Comparison of ENCODE assay signal across 8 cellular contexts in the genomic region with DNA sequence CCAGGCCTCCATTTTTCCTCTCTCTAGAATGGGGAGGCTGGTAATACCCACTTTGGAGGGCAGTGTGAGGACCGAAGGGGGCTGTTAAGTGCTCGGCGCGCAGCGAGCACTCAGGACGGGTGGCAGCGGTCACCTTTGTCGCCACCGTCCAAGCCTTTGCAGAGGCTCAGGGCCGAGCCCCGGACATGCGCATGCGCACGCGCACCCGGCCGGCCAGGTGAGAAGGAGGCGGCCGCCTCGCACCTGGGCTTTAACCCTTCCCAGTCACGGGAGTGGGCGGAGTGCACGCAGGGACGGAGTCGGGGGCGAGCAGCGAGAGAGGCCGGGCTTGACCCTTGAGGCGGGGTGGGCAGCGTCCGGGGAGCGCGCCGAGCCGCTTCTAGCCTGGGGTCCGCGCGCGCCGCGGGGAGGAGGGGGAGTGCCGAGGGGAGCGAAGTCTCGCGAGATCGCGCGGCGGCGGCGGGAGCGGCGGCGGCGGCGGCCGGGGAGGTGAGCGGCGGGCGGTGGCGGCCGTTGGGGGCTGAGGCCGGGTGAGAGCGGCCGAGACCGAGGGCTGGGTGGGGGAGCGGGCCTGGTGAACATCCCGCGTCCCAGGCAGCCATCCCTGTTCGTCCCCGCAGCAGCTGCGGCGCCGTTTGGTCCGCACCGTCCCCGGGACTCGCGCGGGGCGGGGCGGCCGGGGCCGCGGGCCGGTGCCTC. TPM values are rescaled to one million over a fixed set of nuclear protein-coding genes. Genes with fewer than 3 reads are reported as not detected.
A peak's percentile ranks its signal among the peaks of the same experiment; 100 is the strongest.
DNase-seq lines count a peak whose midpoint lies in the region; ATAC-seq and TF ChIP-seq lines count a peak whose summit lies in the region.

A gene with protein sequence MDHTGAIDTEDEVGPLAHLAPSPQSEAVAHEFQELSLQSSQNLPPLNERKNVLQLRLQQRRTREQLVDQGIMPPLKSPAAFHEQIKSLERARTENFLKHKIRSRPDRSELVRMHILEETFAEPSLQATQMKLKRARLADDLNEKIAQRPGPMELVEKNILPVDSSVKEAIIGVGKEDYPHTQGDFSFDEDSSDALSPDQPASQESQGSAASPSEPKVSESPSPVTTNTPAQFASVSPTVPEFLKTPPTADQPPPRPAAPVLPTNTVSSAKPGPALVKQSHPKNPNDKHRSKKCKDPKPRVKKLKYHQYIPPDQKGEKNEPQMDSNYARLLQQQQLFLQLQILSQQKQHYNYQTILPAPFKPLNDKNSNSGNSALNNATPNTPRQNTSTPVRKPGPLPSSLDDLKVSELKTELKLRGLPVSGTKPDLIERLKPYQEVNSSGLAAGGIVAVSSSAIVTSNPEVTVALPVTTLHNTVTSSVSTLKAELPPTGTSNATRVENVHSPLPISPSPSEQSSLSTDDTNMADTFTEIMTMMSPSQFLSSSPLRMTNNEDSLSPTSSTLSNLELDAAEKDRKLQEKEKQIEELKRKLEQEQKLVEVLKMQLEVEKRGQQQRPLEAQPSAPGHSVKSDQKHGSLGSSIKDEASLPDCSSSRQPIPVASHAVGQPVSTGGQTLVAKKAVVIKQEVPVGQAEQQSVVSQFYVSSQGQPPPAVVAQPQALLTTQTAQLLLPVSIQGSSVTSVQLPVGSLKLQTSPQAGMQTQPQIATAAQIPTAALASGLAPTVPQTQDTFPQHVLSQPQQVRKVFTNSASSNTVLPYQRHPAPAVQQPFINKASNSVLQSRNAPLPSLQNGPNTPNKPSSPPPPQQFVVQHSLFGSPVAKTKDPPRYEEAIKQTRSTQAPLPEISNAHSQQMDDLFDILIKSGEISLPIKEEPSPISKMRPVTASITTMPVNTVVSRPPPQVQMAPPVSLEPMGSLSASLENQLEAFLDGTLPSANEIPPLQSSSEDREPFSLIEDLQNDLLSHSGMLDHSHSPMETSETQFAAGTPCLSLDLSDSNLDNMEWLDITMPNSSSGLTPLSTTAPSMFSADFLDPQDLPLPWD (plus strand): TSS at position 443 of the 699 bp plus-strand sequence. CDS start 69,288 bp downstream, outside the sequence.

- DNase-seq in A673 (ENCODE audit: low spot score) (peak; percentile 76), NCI-H345 (lab: John Stamatoyannopoulos, UW) (peak; percentile 87), coronary artery (ENCODE audit: low spot score) (no peak), left kidney (ENCODE audit: low read depth, low spot score) (peak; percentile 95)
- DNase-seq in activated CD4-positive, alpha-beta T cell treated with anti-CD3 and anti-CD28 coated beads, Interleukin-2, amount 10 ng/mL, durations not matched to agents 24 days and 14 days, result peak; percentile 95
- DNase-seq in stimulated activated CD4-positive, alpha-beta T cell treated with anti-CD3 and anti-CD28 coated beads, Interleukin-2, amount 100 ng/mL, for 24 hours, result peak; percentile 83 to 85

- intact Hi-C loops in A673 (cut with micrococcal nuclease; ENCODE audit: unreplicated experiment), result loop anchor here (5.0 kb wide), 1 partner anchor 456 kb away; no protein-coding TSS in a partner anchor
- intact Hi-C loops in activated CD4-positive, alpha-beta T cell treated with anti-CD3 and anti-CD28 coated beads, Interleukin-2, amount 10 ng/mL, durations not matched to agents 24 days and 14 days (cut with micrococcal nuclease), result loop anchor here (5.0 to 10.0 kb wide), 2 partner anchors 124 to 149 kb away; partner anchors contain the start of gene ERCC4

- no peaks in the 10 kb centered on the region for H3K9me3 ChIP-seq in A673 (ENCODE audit: low read depth, low read length, poor library complexity, severe bottlenecking)

- H3K4me3 ChIP-seq in A673 (ENCODE audit: low read depth, low read length, poor library complexity, severe bottlenecking) (peak within 1 kb of the TSS; percentile 74), coronary artery (peak within 1 kb of the TSS; percentile 97)

- H3K36me3 Mint-ChIP-seq in activated CD4-positive, alpha-beta T cell treated with anti-CD3 and anti-CD28 coated beads, Interleukin-2, amount 10 ng/mL, durations not matched to agents 24 days and 14 days (ENCODE audit: low read depth), result no peaks in the 10 kb centered on the region

- BruUV-seq in A673 (replicated peaks; lab: Mats Ljungman, UMichigan), result no TSS peak

- no peaks in the 10 kb centered on the region for H3K27me3 ChIP-seq in A673 (replicated peaks; ENCODE audit: insufficient read depth, low read depth, low read length, poor library complexity)

- no peaks in the 10 kb centered on the region for H3K36me3 ChIP-seq in A673 (ENCODE audit: insufficient read depth, low read length, poor library complexity, severe bottlenecking)

- H3K27me3 Mint-ChIP-seq in activated CD4-positive, alpha-beta T cell treated with anti-CD3 and anti-CD28 coated beads, Interleukin-2, amount 10 ng/mL, durations not matched to agents 24 days and 14 days, result no peaks in the 10 kb centered on the region

- no peaks in the 10 kb centered on the region for H3K4me1 ChIP-seq in A673 (ENCODE audit: insufficient read depth, low read length, poor library complexity, severe bottlenecking)

- CTCF ChIA-PET in A673 (lab: Charles Lee), result no interaction called here

- peak within 1 kb of the TSS; percentile 91 for H3K4me3 Mint-ChIP-seq in activated CD4-positive, alpha-beta T cell treated with anti-CD3 and anti-CD28 coated beads, Interleukin-2, amount 10 ng/mL, durations not matched to agents 24 days and 14 days

- ATAC-seq in GM18861 (IDR thresholded peaks at IDR 0.05; ENCODE audit: unreplicated experiment), result peak; percentile 55
- ATAC-seq in HG03066 (IDR thresholded peaks at IDR 0.05; ENCODE audit: low read depth, unreplicated experiment), result peak; percentile 83

- H3K27ac ChIP-seq in A673 (ENCODE audit: low read depth, low read length, poor library complexity, severe bottlenecking) (peak within 1 kb of the TSS; percentile 88), coronary artery (peak within 1 kb of the TSS; percentile 74 to 82)

- peaks cover 10% of the 10 kb centered on the region for H3K4me1 Mint-ChIP-seq in activated CD4-positive, alpha-beta T cell treated with anti-CD3 and anti-CD28 coated beads, Interleukin-2, amount 10 ng/mL, durations not matched to agents 24 days and 14 days

- peak within 1 kb of the TSS; percentile 82 for H3K27ac Mint-ChIP-seq in activated CD4-positive, alpha-beta T cell treated with anti-CD3 and anti-CD28 coated beads, Interleukin-2, amount 10 ng/mL, durations not matched to agents 24 days and 14 days

- POLR2A ChIA-PET in A673 (lab: Charles Lee; ENCODE audit: low non-redundant PET), result no interaction called here

- TF ChIP-seq CTCF in A673 (conservative IDR thresholded peaks at IDR 0.05; ENCODE audit: low read depth, low read length) (no peak), coronary artery (IDR thresholded peaks at IDR 0.05) (no peak)

- no peaks in the 10 kb centered on the region for H3K9me3 Mint-ChIP-seq in activated CD4-positive, alpha-beta T cell treated with anti-CD3 and anti-CD28 coated beads, Interleukin-2, amount 10 ng/mL, durations not matched to agents 24 days and 14 days

RNA-seq across cellular contexts. Expression of the gene that starts here (rescaled TPM):
- 29.8 and 35.7 TPM in 2 replicates for total RNA-seq in A673 (2021)
- 13.1 and 15.0 TPM in 2 replicates for total RNA-seq in activated CD4-positive, alpha-beta T cell treated with anti-CD3 and anti-CD28 coated beads, Interleukin-2, amount 10 ng/mL, durations not matched to agents 24 days and 14 days
